ENCODE assay signal across 1 cellular context in genomic region chr21:42845296-42845965, GRCh38.
A peak's percentile ranks its signal among the peaks of the same experiment; 100 is the strongest.
TF ChIP-seq lines count a peak whose summit lies in the region.

No MANE protein-coding gene starts in this region.

TF ChIP-seq in K562, 482 proteins besides CTCF, POLR2A, EP300 and RAD21:
- TF ChIP-seq ZBTB33 (CRISPR knock-in tag; IDR thresholded peaks at IDR 0.05) (peak; percentile 34; the same call in 1 of the 2 replicates), RHOXF2B (CRISPR knock-in tag; conservative IDR thresholded peaks at IDR 0.05) (no peak), ZNF121 (CRISPR knock-in tag; conservative IDR thresholded peaks at IDR 0.05) (0 out of 2 replicates have a peak, but pooled peaks have one; percentile 5), POLR2G (IDR thresholded peaks at IDR 0.05; ENCODE audit: low read depth, low read length) (0 out of 2 replicates have a peak, but pooled peaks have one; percentile 18)
